9 cellular contexts compared by ENCODE assay signal in the genomic region with DNA sequence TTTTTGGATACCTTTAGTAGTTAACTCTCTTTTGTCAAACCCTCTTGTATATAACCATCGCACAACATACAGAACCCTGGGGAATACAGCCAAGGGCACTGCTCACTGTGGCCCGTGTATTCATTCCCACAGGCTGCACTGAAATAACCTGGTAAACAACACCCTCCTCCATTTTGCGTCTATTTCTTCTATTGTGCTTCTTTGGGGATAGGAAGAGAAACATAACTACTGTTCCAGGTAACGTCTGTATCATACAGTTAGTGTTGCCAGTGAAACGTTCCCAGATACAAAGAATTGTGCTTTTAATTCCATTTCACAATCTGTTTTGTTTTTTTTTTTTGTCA. TPM values are rescaled to one million over a fixed set of nuclear protein-coding genes. Genes with fewer than 3 reads are reported as not detected.
DNase-seq lines count a peak whose midpoint lies in the region; ATAC-seq and TF ChIP-seq lines count a peak whose summit lies in the region.
"Had no signal": no experiment of that assay in that cellular context is flagged by ENCODE, and none has a peak within 500 bp of the region (broad histone marks: within the 10 kb centered on the region; RNA-seq: fewer than 3 reads in every experiment).

No MANE protein-coding gene starts in this region.

- H3K4me3 ChIP-seq in CD4-positive, CD25-positive, alpha-beta regulatory T cell (ENCODE audit: low read depth, low read length): no peak overlapping the region
- no peak overlapping the region for H3K4me3 ChIP-seq in Peyer's patch
- H3K4me3 ChIP-seq in trophoblast cell (ENCODE audit: low read depth, low read length): no peak overlapping the region
- H3K4me3 ChIP-seq in testis: no peak overlapping the region

- no peak for TF ChIP-seq CTCF in Peyer's patch (IDR thresholded peaks at IDR 0.05)
- TF ChIP-seq CTCF in testis (IDR thresholded peaks at IDR 0.05): no peak
- no peak for TF ChIP-seq CTCF in GM20000 (IDR thresholded peaks at IDR 0.05; ENCODE audit: extremely low read depth, missing control alignments)

- no peak overlapping the region for H3K18ac ChIP-seq in trophoblast cell (ENCODE audit: low read length)

- no peak for DNase-seq in CD4-positive, CD25-positive, alpha-beta regulatory T cell
- DNase-seq in Peyer's patch: no peak
- DNase-seq in effector memory CD8-positive, alpha-beta T cell: no peak
- no peak for DNase-seq in trophoblast cell
- no peak for DNase-seq in DMS153 treated with DMSO at 0.1 percent for 48 hours (lab: John Stamatoyannopoulos, UW; ENCODE audit: unreplicated experiment)
- DNase-seq in testis: no peak
- DNase-seq in GF-D8 (lab: John Stamatoyannopoulos, UW): no peak
- DNase-seq in GM20000 (ENCODE audit: low spot score): no peak
- DNase-seq: DND-41 had no signal

- no CpG with 5 or more reads among the region's 5 CpGs for WGBS in trophoblast cell (ENCODE audit: extremely low coverage, insufficient coverage, insufficient read length)
- 60 to 63% methylated on average over 5 of the region's 5 CpGs for WGBS in testis, 2 donors

- peak overlapping the region; percentile 10 to 92 (median 12) for H3K27ac Mint-ChIP-seq in CD4-positive, CD25-positive, alpha-beta regulatory T cell
- peak overlapping the region; percentile 42 to 94 for H3K27ac Mint-ChIP-seq in effector memory CD8-positive, alpha-beta T cell

- H3K36me3 Mint-ChIP-seq in CD4-positive, CD25-positive, alpha-beta regulatory T cell: peaks cover 36% of the 10 kb centered on the region
- H3K36me3 Mint-ChIP-seq in effector memory CD8-positive, alpha-beta T cell (ENCODE audit: insufficient read depth): peaks cover 38% of the 10 kb centered on the region

- no peak overlapping the region for H2BK12ac ChIP-seq in trophoblast cell (ENCODE audit: low read length)

- H3K14ac ChIP-seq in trophoblast cell (ENCODE audit: low read length): no peak overlapping the region

- no peak overlapping the region for H3K9ac ChIP-seq in trophoblast cell (ENCODE audit: low read length)

- H3K4me3 Mint-ChIP-seq in CD4-positive, CD25-positive, alpha-beta regulatory T cell: no peak overlapping the region
- H3K4me3 Mint-ChIP-seq in effector memory CD8-positive, alpha-beta T cell: no peak overlapping the region

- no peaks in the 10 kb centered on the region for H3K27me3 ChIP-seq in CD4-positive, CD25-positive, alpha-beta regulatory T cell (ENCODE audit: control insufficient read depth, insufficient read depth, low read length)
- no peaks in the 10 kb centered on the region for H3K27me3 ChIP-seq in Peyer's patch
- H3K27me3 ChIP-seq in trophoblast cell (ENCODE audit: insufficient read depth, low read length): no peaks in the 10 kb centered on the region
- H3K27me3 ChIP-seq in testis: no peaks in the 10 kb centered on the region

- H3K4ac ChIP-seq in trophoblast cell (ENCODE audit: low read depth, low read length): no peak overlapping the region

- H4K91ac ChIP-seq in trophoblast cell (ENCODE audit: low read depth, low read length): no peak overlapping the region

- intact Hi-C loops in testis (cut with DNase I; ENCODE audit: low total_unique reads): no loop called here

- no peak overlapping the region for H4K12ac ChIP-seq in trophoblast cell (ENCODE audit: low read depth, low read length)

- no peak overlapping the region for H2AFZ ChIP-seq in trophoblast cell (ENCODE audit: insufficient read depth, low read length, poor library complexity)

- H3K23ac ChIP-seq in trophoblast cell (ENCODE audit: low read length): no peak overlapping the region

- H2AK5ac ChIP-seq in trophoblast cell (ENCODE audit: low read length): no peak overlapping the region

- H3K36me3 ChIP-seq in CD4-positive, CD25-positive, alpha-beta regulatory T cell (ENCODE audit: control insufficient read depth, insufficient read depth, low read length): peaks cover 54% of the 10 kb centered on the region
- H3K36me3 ChIP-seq in Peyer's patch (peaks cover 0 to 52% (median 0%) of the 10 kb centered on the region in 3 donors), trophoblast cell (ENCODE audit: control insufficient read depth in 1 of 2, insufficient read depth in 2 of 2, low read length in 2 of 2) (peaks cover 9 to 22% of the 10 kb centered on the region in 2 experiments), testis (ENCODE audit: low read depth, missing control alignments) (no peaks in the 10 kb centered on the region)

- H3K9me3 Mint-ChIP-seq in CD4-positive, CD25-positive, alpha-beta regulatory T cell: no peaks in the 10 kb centered on the region
- no peaks in the 10 kb centered on the region for H3K9me3 Mint-ChIP-seq in effector memory CD8-positive, alpha-beta T cell

- H3K79me2 ChIP-seq in trophoblast cell (ENCODE audit: control insufficient read depth, insufficient read depth, low read length, poor library complexity): no peaks in the 10 kb centered on the region

- H2BK120ac ChIP-seq in trophoblast cell (ENCODE audit: insufficient read depth, low read length, poor library complexity): no peak overlapping the region

- peaks cover 18 to 39% (median 34%) of the 10 kb centered on the region in 4 donors for H3K4me1 Mint-ChIP-seq in CD4-positive, CD25-positive, alpha-beta regulatory T cell
- H3K4me1 Mint-ChIP-seq in effector memory CD8-positive, alpha-beta T cell (ENCODE audit: low read depth in 2 of 2): peaks cover 26 to 32% of the 10 kb centered on the region in 2 donors

- peaks cover 15% of the 10 kb centered on the region for H3K4me1 ChIP-seq in CD4-positive, CD25-positive, alpha-beta regulatory T cell (ENCODE audit: control insufficient read depth, insufficient read depth, low read length, poor library complexity, severe bottlenecking)
- H3K4me1 ChIP-seq in Peyer's patch (peaks cover 0 to 19% (median 0%) of the 10 kb centered on the region in 4 donors), trophoblast cell (ENCODE audit: control insufficient read depth in 1 of 2, insufficient read depth in 2 of 2, low read length in 2 of 2) (peaks cover 6% of the 10 kb centered on the region in 2 experiments), testis (peaks cover 11% of the 10 kb centered on the region)

- TF ChIP-seq POLR2A in Peyer's patch (IDR thresholded peaks at IDR 0.05) (no peak), testis (IDR thresholded peaks at IDR 0.05) (no peak)

- H3K27ac ChIP-seq in CD4-positive, CD25-positive, alpha-beta regulatory T cell (ENCODE audit: insufficient read depth, low read length, poor library complexity, severe bottlenecking): peak overlapping the region; percentile 48
- H3K27ac ChIP-seq in Peyer's patch: peak overlapping the region; percentile 37 to 80 (median 64)
- H3K27ac ChIP-seq in trophoblast cell (ENCODE audit: low read depth, low read length): peak overlapping the region; percentile 60
- peak overlapping the region in 1 of 2 donors; percentile 20 for H3K27ac ChIP-seq in testis

- H2BK5ac ChIP-seq in trophoblast cell (ENCODE audit: low read depth, low read length, poor library complexity): no peak overlapping the region

- no peak overlapping the region for H3K4me2 ChIP-seq in trophoblast cell (ENCODE audit: low read length)

- H3K79me1 ChIP-seq in trophoblast cell (ENCODE audit: low read length): peaks cover 2% of the 10 kb centered on the region

- no peaks in the 10 kb centered on the region for H3K27me3 Mint-ChIP-seq in CD4-positive, CD25-positive, alpha-beta regulatory T cell
- no peaks in the 10 kb centered on the region for H3K27me3 Mint-ChIP-seq in effector memory CD8-positive, alpha-beta T cell

- H3K9me3 ChIP-seq in CD4-positive, CD25-positive, alpha-beta regulatory T cell (ENCODE audit: control insufficient read depth in 2 of 2, low read length in 2 of 2): no peaks in the 10 kb centered on the region
- H3K9me3 ChIP-seq in Peyer's patch (no peaks in the 10 kb centered on the region), trophoblast cell (ENCODE audit: insufficient read depth, low read depth, low read length) (no peaks in the 10 kb centered on the region), testis (no peaks in the 10 kb centered on the region)

- no peak for ATAC-seq in CD4-positive, CD25-positive, alpha-beta regulatory T cell (ENCODE audit: low read depth in 2 of 2)
- ATAC-seq in effector memory CD8-positive, alpha-beta T cell (replicated peaks): no peak

- H4K8ac ChIP-seq in trophoblast cell (ENCODE audit: low read depth, low read length): no peak overlapping the region

RNA-seq across cellular contexts. Expression of a gene that starts 9.6 kb away (rescaled TPM):
- 13.5 TPM for total RNA-seq in CD4-positive, CD25-positive, alpha-beta regulatory T cell
- polyA plus RNA-seq in CD4-positive, CD25-positive, alpha-beta regulatory T cell: 10 to 100 TPM; 16.3 to 22.6 (median 19.8) TPM
- 10 to 100 TPM; 14.9 to 23.1 (median 17.5) TPM for total RNA-seq in Peyer's patch
- 7.9 and 8.3 TPM in 2 replicates for polyA plus RNA-seq in trophoblast cell (2013)
- 10 to 100 TPM; 28.3 to 32.8 TPM for total RNA-seq in testis
- polyA plus RNA-seq in testis (ENCODE audit: insufficient read depth, low read depth, low replicate concordance): 28.7 TPM

RNA-seq across cellular contexts. Expression of a gene that starts 39.5 kb away (rescaled TPM):
- total RNA-seq in CD4-positive, CD25-positive, alpha-beta regulatory T cell: 71.0 TPM
- 10 to 100 TPM; 36.6 to 48.2 (median 41.1) TPM for polyA plus RNA-seq in CD4-positive, CD25-positive, alpha-beta regulatory T cell
- total RNA-seq in Peyer's patch (100 to 1,000 TPM in 1 of 4 donors, 10 to 100 TPM in 3; 81.3 to 124 (median 92.1) TPM), testis (100 to 1,000 TPM; 129 to 165 TPM)
- polyA plus RNA-seq in trophoblast cell (2013): 20.1 TPM in 2 replicates
- polyA plus RNA-seq in testis (ENCODE audit: insufficient read depth, low read depth, low replicate concordance): 156 TPM

RNA-seq across cellular contexts. Expression of a gene that starts 42.5 kb away (rescaled TPM):
- 95.3 TPM for total RNA-seq in CD4-positive, CD25-positive, alpha-beta regulatory T cell
- polyA plus RNA-seq in CD4-positive, CD25-positive, alpha-beta regulatory T cell: 10 to 100 TPM; 79.0 to 87.6 (median 81.7) TPM
- total RNA-seq in Peyer's patch: 100 to 1,000 TPM in 1 of 4 donors, 10 to 100 TPM in 3; 55.0 to 107 (median 79.8) TPM
- 13.6 and 15.0 TPM in 2 replicates for polyA plus RNA-seq in trophoblast cell (2013)
- 10 to 100 TPM; 47.2 to 51.9 TPM for total RNA-seq in testis
- polyA plus RNA-seq in testis (ENCODE audit: insufficient read depth, low read depth, low replicate concordance): 47.2 TPM
